ENCODE assay signal across 8 cellular contexts in the genomic region with DNA sequence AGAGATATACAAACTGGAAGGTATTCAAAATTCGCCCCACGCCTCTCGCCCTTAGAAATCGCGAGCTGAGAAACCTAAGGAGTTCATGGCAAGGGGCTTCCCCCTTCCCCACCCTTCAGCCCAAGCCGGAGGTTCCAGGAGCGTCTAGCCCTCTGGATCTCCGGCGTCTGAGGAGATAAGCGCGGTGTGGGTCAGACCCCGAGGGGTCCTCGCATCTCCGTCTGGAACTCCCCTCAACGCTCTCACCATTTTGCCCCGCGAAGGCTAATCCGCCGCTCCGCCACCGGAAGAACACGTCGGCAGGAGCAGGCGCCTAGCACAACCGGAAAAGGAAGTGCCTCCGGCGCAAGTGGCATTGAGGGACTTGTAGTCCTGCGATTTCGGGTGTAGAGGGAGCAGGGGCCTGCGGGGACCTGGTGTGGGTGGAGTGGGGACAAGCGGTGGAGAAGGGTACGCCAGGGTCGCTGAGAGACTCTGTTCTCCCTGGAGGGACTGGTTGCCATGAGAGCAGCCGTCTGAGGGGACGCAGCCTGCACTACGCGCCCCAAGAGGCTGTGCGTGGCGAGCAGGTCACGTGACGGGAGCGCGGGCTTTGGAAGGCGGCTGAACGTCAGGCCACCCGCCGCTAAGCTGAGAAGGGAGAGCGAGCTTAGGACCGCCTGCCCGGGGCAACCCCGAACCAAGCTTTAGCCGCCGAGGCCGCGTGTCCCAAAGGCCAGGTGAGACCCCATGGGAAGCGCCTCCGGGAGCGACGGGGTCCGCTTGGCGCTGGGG. TPM values are rescaled to one million over a fixed set of nuclear protein-coding genes. Genes with fewer than 3 reads are reported as not detected.
DNase-seq lines count a peak whose midpoint lies in the region; ATAC-seq lines count a peak whose summit lies in the region.

A gene with protein sequence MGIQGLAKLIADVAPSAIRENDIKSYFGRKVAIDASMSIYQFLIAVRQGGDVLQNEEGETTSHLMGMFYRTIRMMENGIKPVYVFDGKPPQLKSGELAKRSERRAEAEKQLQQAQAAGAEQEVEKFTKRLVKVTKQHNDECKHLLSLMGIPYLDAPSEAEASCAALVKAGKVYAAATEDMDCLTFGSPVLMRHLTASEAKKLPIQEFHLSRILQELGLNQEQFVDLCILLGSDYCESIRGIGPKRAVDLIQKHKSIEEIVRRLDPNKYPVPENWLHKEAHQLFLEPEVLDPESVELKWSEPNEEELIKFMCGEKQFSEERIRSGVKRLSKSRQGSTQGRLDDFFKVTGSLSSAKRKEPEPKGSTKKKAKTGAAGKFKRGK (plus strand): TSS at position 602 of the 774 bp plus-strand sequence. CDS start 2,451 bp downstream, outside the sequence.
A gene (minus strand): TSS at position 290 of the 774 bp plus-strand sequence. CDS start 41 bp downstream, at position 249.

- H3K4me1 ChIP-seq in right cardiac atrium (ENCODE audit: control insufficient read depth, insufficient read depth, low read length) (no peaks in the 10 kb centered on the region), rectal smooth muscle tissue (ENCODE audit: control insufficient read depth, insufficient read depth, low read length) (peaks cover 5% of the 10 kb centered on the region), aorta (ENCODE audit: control insufficient read depth in 1 of 2, insufficient read depth in 2 of 2, low read length in 2 of 2) (no peaks in the 10 kb centered on the region)

- peaks cover 23% of the 10 kb centered on the region for H3K36me3 ChIP-seq in rectal smooth muscle tissue (ENCODE audit: control insufficient read depth, insufficient read depth, low read length)
- H3K36me3 ChIP-seq in aorta (ENCODE audit: control insufficient read depth in 1 of 2, insufficient read depth in 2 of 2, low read length in 1 of 2): peaks cover 0 to 3% of the 10 kb centered on the region in 2 donors

- H3K9me3 ChIP-seq in right cardiac atrium (ENCODE audit: control insufficient read depth, low read length) (no peaks in the 10 kb centered on the region), aorta (ENCODE audit: control insufficient read depth, low read length) (no peaks in the 10 kb centered on the region)

- peak within 1 kb of the TSS; percentile 93 for H3K4me3 ChIP-seq in right cardiac atrium (ENCODE audit: low read length)
- H3K4me3 ChIP-seq in rectal smooth muscle tissue (ENCODE audit: low read length): peak within 1 kb of the TSS; percentile 90
- peak within 1 kb of the TSS; percentile 65 to 82 for H3K4me3 ChIP-seq in aorta (ENCODE audit: low read length in 2 of 2)

- intact Hi-C loops in T-helper 2 cell treated with Interferon-gamma antibody and Interleukin-4, amounts not matched to agents 100 ng/mL and 5 ng/mL, for 36 hours (cut with micrococcal nuclease): loop anchor here (1.0 to 5.0 kb wide), 6 partner anchors 23 to 331 kb away; a partner anchor contains a TSS
- intact Hi-C loops in right cardiac atrium (cut with DNase I): loop anchor here in 3 of 4 donors (5.0 to 10.0 kb wide), 4 partner anchors 95 to 312 kb away; a partner anchor contains a TSS
- intact Hi-C loops in aorta (cut with DNase I): loop anchor here (10.0 kb wide), 2 partner anchors 152 to 522 kb away; no protein-coding TSS in a partner anchor

- ATAC-seq in GM18499 (IDR thresholded peaks at IDR 0.05; ENCODE audit: insufficient read depth, unreplicated experiment) (peak; percentile 62), HG02938 (IDR thresholded peaks at IDR 0.05; ENCODE audit: unreplicated experiment) (peak; percentile 75), right cardiac atrium (peak; percentile 93), aorta (ENCODE audit: low FRiP score) (peak; percentile 96)

- no peaks in the 10 kb centered on the region for H3K27me3 ChIP-seq in right cardiac atrium (ENCODE audit: control insufficient read depth, insufficient read depth)
- no peaks in the 10 kb centered on the region for H3K27me3 ChIP-seq in rectal smooth muscle tissue (ENCODE audit: control insufficient read depth, insufficient read depth, low read length)
- H3K27me3 ChIP-seq in aorta (ENCODE audit: control insufficient read depth in 1 of 2, insufficient read depth in 2 of 2, low read length in 1 of 2): no peaks in the 10 kb centered on the region

- H3K27ac ChIP-seq in right cardiac atrium (ENCODE audit: low read length): peak within 1 kb of the TSS; percentile 97
- peak within 1 kb of the TSS; percentile 96 for H3K27ac ChIP-seq in rectal smooth muscle tissue (ENCODE audit: low read depth, low read length)
- H3K27ac ChIP-seq in aorta (ENCODE audit: low read depth in 1 of 2, low read length in 2 of 2): peak within 1 kb of the TSS in 1 of 2 donors; percentile 98

- H3K9ac ChIP-seq in rectal smooth muscle tissue (ENCODE audit: low read length): peak within 1 kb of the TSS; percentile 87

- under 1% methylated on average over 61 of the region's 61 CpGs for WGBS in right cardiac atrium
- WGBS in aorta, 2 donors: 0% methylated on average over 61 of the region's 61 CpGs

- DNase-seq in NCI-H187 (lab: John Stamatoyannopoulos, UW) (peak; percentile 78 to 83), anterior cingulate cortex (lab: John Stamatoyannopoulos, UW) (peak; percentile 65 to 100 (median 94)), right cardiac atrium (peak; percentile 91 to 95 (median 94)), aorta (peak; percentile 94 to 96)

RNA-seq across cellular contexts. Expression of the first gene that starts in this region (rescaled TPM):
- 132 and 139 TPM in 2 replicates for total RNA-seq in T-helper 2 cell treated with Interferon-gamma antibody and Interleukin-4, amounts not matched to agents 100 ng/mL and 5 ng/mL, for 36 hours
- 1 to 10 TPM; 4.6 to 5.4 (median 5.1) TPM for total RNA-seq in right cardiac atrium
- 4.6 TPM for polyA plus RNA-seq in right cardiac atrium
- total RNA-seq in aorta: 1 to 10 TPM; 5.5 to 6.9 TPM
- 1 to 10 TPM; 3.5 to 4.9 TPM for polyA plus RNA-seq in aorta

RNA-seq across cellular contexts. Expression of the second gene that starts in this region (rescaled TPM):
- 174 and 179 TPM in 2 replicates for total RNA-seq in T-helper 2 cell treated with Interferon-gamma antibody and Interleukin-4, amounts not matched to agents 100 ng/mL and 5 ng/mL, for 36 hours
- 100 to 1,000 TPM; 107 to 113 (median 111) TPM for total RNA-seq in right cardiac atrium
- 170 TPM for polyA plus RNA-seq in right cardiac atrium
- total RNA-seq in aorta: 10 to 100 TPM; 73.2 to 84.1 TPM
- 100 to 1,000 TPM; 189 to 213 TPM for polyA plus RNA-seq in aorta

Comparison
In these comparisons a context has a peak if more than half of its experiments do, and no peak if none do; other contexts are left out.
1. RNA of the first gene that starts in this region (total RNA-seq): 132 to 139 TPM in T-helper 2 cell treated with Interferon-gamma antibody and Interleukin-4, amounts not matched to agents 100 ng/mL and 5 ng/mL, for 36 hours; 5.5 to 6.9 TPM in aorta and 4.6 to 5.4 TPM in right cardiac atrium; every median in the first group is over 10 times any median in the second.
2. Peak in every context shown above with its lines, with median percentiles within 50 percentile points of each other: ATAC-seq, DNase-seq and H3K4me3 ChIP-seq.